8 cellular contexts compared by ENCODE assay signal in the genomic region with DNA sequence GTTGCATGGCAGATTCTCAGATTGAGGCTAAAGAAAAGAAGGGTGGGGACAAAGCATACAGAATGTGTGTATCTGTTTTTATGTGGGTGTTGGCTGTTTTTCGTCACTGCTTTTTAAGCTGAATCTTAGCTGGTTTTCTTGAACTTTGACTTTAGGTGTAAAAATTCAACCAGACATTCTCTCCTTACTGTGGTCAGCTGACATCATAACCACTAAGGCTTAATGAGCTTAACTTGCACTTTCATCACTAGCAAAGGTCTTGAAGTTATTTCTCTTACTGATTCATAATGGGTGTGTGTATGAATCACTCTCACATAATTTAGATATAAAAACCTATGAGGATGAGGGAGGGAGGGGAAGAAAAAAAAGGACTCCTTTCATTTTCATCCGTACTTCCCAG. TPM values are rescaled to one million over a fixed set of nuclear protein-coding genes. Genes with fewer than 3 reads are reported as not detected.
A peak's percentile ranks its signal among the peaks of the same experiment; 100 is the strongest.
DNase-seq lines count a peak whose midpoint lies in the region; ATAC-seq and TF ChIP-seq lines count a peak whose summit lies in the region.

No MANE protein-coding gene starts in this region.

- no peak for ATAC-seq in HG03442 (IDR thresholded peaks at IDR 0.05; ENCODE audit: unreplicated experiment)

- no peaks in the 10 kb centered on the region for H3K9me3 ChIP-seq in adipocyte (ENCODE audit: control insufficient read depth, low read length)
- no peaks in the 10 kb centered on the region for H3K9me3 ChIP-seq in uterus

- no peaks in the 10 kb centered on the region for H3K27me3 ChIP-seq in adipocyte (replicated peaks; ENCODE audit: control insufficient read depth, insufficient read depth, low read length)
- no peaks in the 10 kb centered on the region for H3K27me3 ChIP-seq in uterus

- peak overlapping the region; percentile 58 for H3K9ac ChIP-seq in adipocyte (ENCODE audit: low read length)

- intact Hi-C loops in uterus (cut with DNase I; ENCODE audit: low total_unique reads), result no loop called here

- peaks cover 33% of the 10 kb centered on the region for H3K36me3 ChIP-seq in adipocyte (ENCODE audit: control insufficient read depth, insufficient read depth, low read length, severe bottlenecking)
- no peaks in the 10 kb centered on the region for H3K36me3 ChIP-seq in uterus

- TF ChIP-seq CTCF in uterus (IDR thresholded peaks at IDR 0.05), result no peak

- H3K4me1 ChIP-seq in adipocyte (ENCODE audit: control insufficient read depth, insufficient read depth, low read length), result peaks cover 29% of the 10 kb centered on the region
- H3K4me1 ChIP-seq in uterus, result peaks cover 0 to 4% of the 10 kb centered on the region in 2 donors

- H3K4me3 ChIP-seq in adipocyte (ENCODE audit: low read length) (peak overlapping the region; percentile 76), uterus (no peak overlapping the region)

- H3K27ac ChIP-seq in uterus, result peak overlapping the region; percentile 44 to 76

- peak; percentile 17 for DNase-seq in stimulated activated CD4-positive, alpha-beta T cell treated with anti-CD3 and anti-CD28 coated beads, Interleukin-15, amount 100 ng/mL, for 24 hours
- DNase-seq in stimulated activated CD4-positive, alpha-beta T cell treated with anti-CD3 and anti-CD28 coated beads, Interleukin-12 subunit alpha, Interleukin-12 subunit beta, amount 100 ng/mL, for 4 hours, result no peak
- DNase-seq in adipocyte (ENCODE audit: low read depth), result peak; percentile 75
- peak; percentile 96 for DNase-seq in kidney tubule cell (ENCODE audit: low spot score)
- DNase-seq in uterus, result no peak
- DNase-seq in epidermal melanocyte (ENCODE audit: insufficient read length, low spot score), result no peak
- no peak for DNase-seq in cerebellar cortex (ENCODE audit: low spot score)

- TF ChIP-seq POLR2A in uterus (IDR thresholded peaks at IDR 0.05), result no peak

RNA-seq across cellular contexts. Expression of a gene that starts 4.0 kb away (rescaled TPM):
- total RNA-seq in uterus, result 10 to 100 TPM in 1 of 4 donors, under 1 TPM in 1, not detected in 2; 0.88 to 11.3 TPM

RNA-seq across cellular contexts. Expression of a gene that starts 25.3 kb away (rescaled TPM):
- total RNA-seq in uterus, result 10 to 100 TPM; 18.9 to 80.5 (median 46.3) TPM

Comparison
In these comparisons a context has a peak if more than half of its experiments do, and no peak if none do; other contexts are left out.
1. DNase-seq: peak in stimulated activated CD4-positive, alpha-beta T cell treated with anti-CD3 and anti-CD28 coated beads, Interleukin-15, amount 100 ng/mL, for 24 hours (single experiment), adipocyte (single experiment) and kidney tubule cell (single experiment); none in stimulated activated CD4-positive, alpha-beta T cell treated with anti-CD3 and anti-CD28 coated beads, Interleukin-12 subunit alpha, Interleukin-12 subunit beta, amount 100 ng/mL, for 4 hours (single experiment), uterus (0 of 2), epidermal melanocyte (single experiment) and cerebellar cortex (single experiment).